ENCODE assay signal across 18 cellular contexts in genomic region chr21:42636931-42637601, GRCh38. TPM values are rescaled to one million over a fixed set of nuclear protein-coding genes. Genes with fewer than 3 reads are reported as not detected.
DNase-seq lines count a peak whose midpoint lies in the region; ATAC-seq, FAIRE-seq and TF ChIP-seq lines count a peak whose summit lies in the region.
"Had no signal": no experiment of that assay in that cellular context is flagged by ENCODE, and none has a peak within 500 bp of the region (broad histone marks: within the 10 kb centered on the region; RNA-seq: fewer than 3 reads in every experiment).

No MANE protein-coding gene starts in this region.

- SMC1A ChIA-PET in GM12878 (lab: Charles Lee; ENCODE audit: uncharacterized antibody, unreplicated experiment) = no interaction called here

- no peaks in the 10 kb centered on the region for H3K79me1 ChIP-seq in mesenchymal stem cell (replicated peaks; ENCODE audit: low read length, poor library complexity, severe bottlenecking)

- H3K27me3 ChIP-seq in GM12878 (replicated peaks in 1 of 2; ENCODE audit: control insufficient read depth in 2 of 2, insufficient read depth in 2 of 2, low read length in 1 of 2) = peaks cover 0 to 3% of the 10 kb centered on the region in 2 experiments; a peak in 2 of 4 replicates
- H3K27me3 ChIP-seq in mesenchymal stem cell (ENCODE audit: control insufficient read depth in 1 of 2, insufficient read depth in 1 of 2, low read length in 2 of 2) = peaks cover 32 to 34% of the 10 kb centered on the region in 2 experiments
- H3K27me3 ChIP-seq in smooth muscle cell (ENCODE audit: low read depth) = no peaks in the 10 kb centered on the region

- H4K8ac ChIP-seq in mesenchymal stem cell (ENCODE audit: low read length) = peak overlapping the region; percentile 10

- H2BK12ac ChIP-seq in mesenchymal stem cell (ENCODE audit: low read length in 2 of 2) = peak overlapping the region; percentile 11 to 59

- CTCF ChIA-PET in GM12878 (lab: Yijun Ruan, JAX) = no interaction called here
- CTCF ChIA-PET in RWPE1 (lab: Yijun Ruan, JAX) = interaction anchor here (0.6 to 1.9 kb wide), 2 partner anchors 15 to 33 kb away, joined by 3 to 4 read pairs; no protein-coding TSS in a partner anchor

- H2AFZ ChIP-seq in GM12878 (ENCODE audit: control insufficient read depth, low read depth, low read length) (no peak overlapping the region), mesenchymal stem cell (ENCODE audit: low read depth, low read length) (no peak overlapping the region), smooth muscle cell (ENCODE audit: low read depth) (no peak overlapping the region)

- in situ Hi-C loops in GM12878 (cut with MboI) = no loop called here

- H3K4me3 ChIP-seq in GM12878 (no peak overlapping the region), mesenchymal stem cell (ENCODE audit: insufficient read depth in 1 of 2, low read depth in 1 of 2, low read length in 2 of 2) (peak overlapping the region in 1 of 2 experiments; percentile 39), smooth muscle cell (no peak overlapping the region)
- H3K4me3 ChIP-seq: GM23338 had no signal

- H3K27ac ChIP-seq in GM12878 (ENCODE audit: control insufficient read depth, insufficient read depth) (no peak overlapping the region), mesenchymal stem cell (ENCODE audit: low read length, poor library complexity, severe bottlenecking) (no peak overlapping the region), smooth muscle cell (ENCODE audit: low read depth) (peak overlapping the region; percentile 46), RWPE1 (no peak overlapping the region)
- H3K27ac ChIP-seq: 22Rv1 had no signal

- H3K4me1 ChIP-seq in GM12878 (ENCODE audit: control insufficient read depth, insufficient read depth, low read length) = no peaks in the 10 kb centered on the region
- H3K4me1 ChIP-seq in mesenchymal stem cell (ENCODE audit: control insufficient read depth, insufficient read depth, low read depth, low read length) = peaks cover 9% of the 10 kb centered on the region
- peaks cover 16% of the 10 kb centered on the region for H3K4me1 ChIP-seq in smooth muscle cell (ENCODE audit: low read depth)

- POLR2A ChIA-PET in GM12878 (lab: Charles Lee) (no interaction called here), RWPE1 (lab: Yijun Ruan, JAX; ENCODE audit: low non-redundant PET) (no interaction called here)

- H2AK5ac ChIP-seq in mesenchymal stem cell (ENCODE audit: low read length, severe bottlenecking) = no peak overlapping the region

- no peak overlapping the region for H2BK15ac ChIP-seq in mesenchymal stem cell (ENCODE audit: low read depth, poor library complexity, severe bottlenecking)

- H3F3A ChIP-seq in smooth muscle cell (ENCODE audit: low read depth) = peaks cover 12% of the 10 kb centered on the region

- H4K20me1 ChIP-seq in GM12878 (ENCODE audit: control insufficient read depth, insufficient read depth) = no peaks in the 10 kb centered on the region
- H4K20me1 ChIP-seq in smooth muscle cell (ENCODE audit: low read depth) = no peaks in the 10 kb centered on the region

- H3K9ac ChIP-seq in GM12878 (ENCODE audit: control insufficient read depth, insufficient read depth, low read length) = no peak overlapping the region
- H3K9ac ChIP-seq in mesenchymal stem cell (ENCODE audit: low read length) = peak overlapping the region; percentile 18
- no peak overlapping the region for H3K9ac ChIP-seq in smooth muscle cell (ENCODE audit: low read depth)

- no peak overlapping the region for H3K4me2 ChIP-seq in GM12878 (ENCODE audit: control insufficient read depth, insufficient read depth)
- H3K4me2 ChIP-seq in mesenchymal stem cell (ENCODE audit: low read length, poor library complexity, severe bottlenecking) = no peak overlapping the region
- peak overlapping the region; percentile 72 for H3K4me2 ChIP-seq in smooth muscle cell
- H3K4me2 ChIP-seq: GM23338 had no signal

- no TSS peak for BruUV-seq in GM12878 (replicated peaks; lab: Mats Ljungman, UMichigan)

- peak overlapping the region in 1 of 2 experiments; percentile 24 for H3K4ac ChIP-seq in mesenchymal stem cell (ENCODE audit: low read depth in 1 of 2, low read length in 2 of 2)

- no peak overlapping the region for H2BK5ac ChIP-seq in mesenchymal stem cell (ENCODE audit: low read depth, low read length, poor library complexity, severe bottlenecking)

- H2BK120ac ChIP-seq in mesenchymal stem cell (ENCODE audit: low read depth, low read length) = no peak overlapping the region

- no peaks in the 10 kb centered on the region for H3K9me3 ChIP-seq in GM12878 (replicated peaks; ENCODE audit: control insufficient read depth, insufficient read depth, low read length)
- H3K9me3 ChIP-seq in mesenchymal stem cell (ENCODE audit: control insufficient read depth, low read length) = no peaks in the 10 kb centered on the region
- no peaks in the 10 kb centered on the region for H3K9me3 ChIP-seq in smooth muscle cell (replicated peaks; ENCODE audit: low read depth)

- no peak for TF ChIP-seq CTCF in GM12878 (IDR thresholded peaks at IDR 0.05 in 2 of 3, conservative IDR thresholded peaks at IDR 0.05 in 1 of 3; ENCODE audit: control insufficient read depth in 2 of 3, extremely low read depth in 1 of 3, insufficient read depth in 1 of 3, low read depth in 3 of 3, low read length in 3 of 3)
- TF ChIP-seq CTCF in smooth muscle cell (IDR thresholded peaks at IDR 0.05; ENCODE audit: borderline replicate concordance, insufficient read depth, poor library complexity, severe bottlenecking) = no peak
- TF ChIP-seq CTCF in RWPE1 (conservative IDR thresholded peaks at IDR 0.05; ENCODE audit: low read depth) = no peak

- no peak for ATAC-seq in GM12878
- ATAC-seq in sciatic nerve = no peak
- ATAC-seq: Panc1, SK-N-SH treated with all-trans-retinoic acid at 6 μM for 48 hours had no signal

- peak overlapping the region; percentile 87 for H4K91ac ChIP-seq in mesenchymal stem cell (ENCODE audit: low read length)

- H3K18ac ChIP-seq in mesenchymal stem cell (ENCODE audit: low read depth in 1 of 2, low read length in 2 of 2) = peak overlapping the region; percentile 14 to 58

- no peak for FAIRE-seq in GM12878 (lab: Jason Lieb, UNC)

- TF ChIP-seq RAD21 in GM12878 (IDR thresholded peaks at IDR 0.05; ENCODE audit: insufficient read depth, low read depth, low read length) = no peak

- 59% methylated on average over 21 of the region's 21 CpGs for WGBS in GM12878 (ENCODE audit: insufficient coverage, insufficient replicate concordance, low lambda C conversion rate, missing lambda C conversion rate)
- 95% methylated on average over 20 of the region's 21 CpGs for WGBS in mesenchymal stem cell
- 87% methylated on average over 21 of the region's 21 CpGs for WGBS in smooth muscle cell (ENCODE audit: low lambda C conversion rate)

- no peak for TF ChIP-seq EP300 in GM12878 (IDR thresholded peaks at IDR 0.05; ENCODE audit: borderline replicate concordance in 1 of 2, control insufficient read depth in 1 of 2, low read depth in 2 of 2, low read length in 2 of 2)

- TF ChIP-seq POLR2A in GM12878 (IDR thresholded peaks at IDR 0.05; ENCODE audit: low read depth, low read length) = no peak

- peak overlapping the region in 1 of 2 experiments; percentile 46 for H3K14ac ChIP-seq in mesenchymal stem cell (ENCODE audit: low read length in 2 of 2)

- RAD21 ChIA-PET in GM12878 (lab: Charles Lee; ENCODE audit: unreplicated experiment) = no interaction called here

- intact Hi-C loops in GM12878 (cut with micrococcal nuclease; ENCODE audit: unreplicated experiment) (no loop called here), sciatic nerve (cut with DNase I) (no loop called here)

- H3K79me2 ChIP-seq in GM12878 (ENCODE audit: control insufficient read depth, insufficient read depth, low read length) (no peaks in the 10 kb centered on the region), smooth muscle cell (ENCODE audit: low read depth) (no peaks in the 10 kb centered on the region)

- peak; percentile 40 for DNase-seq in NCI-H82 (lab: John Stamatoyannopoulos, UW)
- no peak for DNase-seq in NCI-H82 treated with DMSO at 0.1 percent for 48 hours (lab: John Stamatoyannopoulos, UW; ENCODE audit: unreplicated experiment)
- DNase-seq in GM12878 (ENCODE audit: low read depth, low spot score) = no peak
- DNase-seq in mesenchymal stem cell = no peak
- DNase-seq in smooth muscle cell (lab: John Stamatoyannopoulos, UW; ENCODE audit: unreplicated experiment) = no peak
- no peak for DNase-seq in NCI-H1417 treated with DMSO at 0.1 percent for 48 hours (lab: John Stamatoyannopoulos, UW)
- DNase-seq in sciatic nerve (ENCODE audit: low spot score) = no peak
- no peak for DNase-seq in RWPE1 (ENCODE audit: low spot score)
- DNase-seq: GF-D8, NCI-H1436, NCI-H1930, NCI-H446, NCI-H526 treated with DMSO at 0.1 percent for 48 hours, SHP77 had no signal

- no peak overlapping the region for H3K23ac ChIP-seq in mesenchymal stem cell (ENCODE audit: low read length in 2 of 2)

- H3K36me3 ChIP-seq in GM12878 (ENCODE audit: control insufficient read depth in 2 of 2, insufficient read depth in 2 of 2, low read length in 1 of 2) (no peaks in the 10 kb centered on the region), mesenchymal stem cell (ENCODE audit: control insufficient read depth in 1 of 2, insufficient read depth in 2 of 2, low read depth in 1 of 2, low read length in 2 of 2) (no peaks in the 10 kb centered on the region), smooth muscle cell (ENCODE audit: low read depth) (no peaks in the 10 kb centered on the region)

TF ChIP-seq in GM12878, 131 proteins besides CTCF, POLR2A, EP300 and RAD21 (continues in another document):
- 0 out of 2 replicates have a peak, but pooled peaks have one; percentile 55 for TF ChIP-seq TCF3 (IDR thresholded peaks at IDR 0.05; ENCODE audit: borderline replicate concordance, insufficient read depth, low read depth, low read length)

RNA-seq across cellular contexts. Expression of gene PDE9A, which starts 16.4 kb away (rescaled TPM):
- 4.5 and 5.1 TPM in 2 replicates for total RNA-seq in GM12878 (2013; cell fraction: nucleolus; rRNA removed)
- total RNA-seq in GM12878 (2014; rRNA removed) (0.11 and 0.22 TPM in 2 replicates), GM12878 (2014; rRNA removed; fragmentation: Illumina TruSeq; extraction: Trizol) (0.36 and 0.51 TPM in 2 replicates), GM12878 (2021) (0.28 TPM in 1 of 2 replicates, not detected in the other), smooth muscle cell (9.6 and 12.3 TPM in 2 replicates), sciatic nerve (32.6 TPM)
- polyA plus RNA-seq in GM12878 (2011; ENCODE audit: low read depth) = 0.42 TPM
- polyA plus RNA-seq in GM12878 (2011; rRNA removed) (0.45 and 0.53 TPM in 2 replicates), GM12878 (2014; fragmentation: Illumina TruSeq; extraction: Trizol) (0.24 and 0.32 TPM in 2 replicates), GM12878 (2014; fragmentation: Nextera tagmentation; extraction: Ambion mirVana) (under 1 TPM; 0.10 to 0.18 TPM), GM12878 (2014; rRNA removed) (0.08 and 0.29 TPM in 2 replicates), GM12878 (2016; fragmentation: Nextera tagmentation; extraction: Ambion mirVana) (under 1 TPM in 1 of 2 experiments, not detected in 1; 0.20 TPM), smooth muscle cell (4.3 and 7.3 TPM in 2 replicates)
- polyA plus RNA-seq in GM12878 (2011; cell fraction: cytosol; rRNA removed) = 0.38 and 0.57 TPM in 2 replicates
- polyA plus RNA-seq in GM12878 (2011; cell fraction: nucleus; rRNA removed) = 0.61 and 0.78 TPM in 2 replicates
- 0.76 and 0.88 TPM in 2 replicates for polyA plus RNA-seq in GM12878 (2012)
- polyA minus RNA-seq in GM12878 (2011; rRNA and poly(A)+ RNA removed) = 0.51 and 0.77 TPM in 2 replicates
- not detected in 2 replicates for polyA minus RNA-seq in GM12878 (2011; cell fraction: cytosol; rRNA and poly(A)+ RNA removed)
- polyA minus RNA-seq in GM12878 (2011; cell fraction: nucleus; rRNA and poly(A)+ RNA removed) = 0.24 TPM in 1 of 2 replicates, not detected in the other
- polyA plus RNA-seq in mesenchymal stem cell (2013, experiment 1 of 2) = 24.7 TPM
- 24.2 TPM for polyA plus RNA-seq in mesenchymal stem cell (2013, experiment 2 of 2)
